ENCODE assay signal across 2 cellular contexts in genomic region chr3:23246651-23247050, GRCh38.
TF ChIP-seq lines count a peak whose summit lies in the region.

No MANE protein-coding gene starts in this region.

TF ChIP-seq in A549, 52 proteins besides CTCF, POLR2A, EP300 and RAD21:
- no peak for TF ChIP-seq REST (IDR thresholded peaks at IDR 0.05)
- TF ChIP-seq ZSCAN20 (CRISPR knock-in tag; IDR thresholded peaks at IDR 0.05), result no peak
- no peak for TF ChIP-seq CHD4 (IDR thresholded peaks at IDR 0.05; ENCODE audit: borderline replicate concordance)
- no peak for TF ChIP-seq RARB (CRISPR knock-in tag; IDR thresholded peaks at IDR 0.05)
- no peak for TF ChIP-seq EHMT2 (IDR thresholded peaks at IDR 0.05; ENCODE audit: low read depth)
- TF ChIP-seq PHF8 (IDR thresholded peaks at IDR 0.05; ENCODE audit: borderline replicate concordance, low read depth), result no peak
- TF ChIP-seq ZFP36 (IDR thresholded peaks at IDR 0.05; ENCODE audit: borderline replicate concordance, partially characterized antibody), result no peak
- no peak for TF ChIP-seq GATA3 (IDR thresholded peaks at IDR 0.05; ENCODE audit: borderline replicate concordance)
- no peak for TF ChIP-seq MAX (IDR thresholded peaks at IDR 0.05)
- TF ChIP-seq USF2 (IDR thresholded peaks at IDR 0.05), result no peak
- no peak for TF ChIP-seq ZNF302 (CRISPR knock-in tag; IDR thresholded peaks at IDR 0.05)
- TF ChIP-seq MYC (IDR thresholded peaks at IDR 0.05; ENCODE audit: borderline replicate concordance, low read length), result no peak
- no peak for TF ChIP-seq MAFK (IDR thresholded peaks at IDR 0.05; ENCODE audit: partially characterized antibody)
- no peak for TF ChIP-seq CHD2 (IDR thresholded peaks at IDR 0.05; ENCODE audit: low read length, partially characterized antibody)
- no peak for TF ChIP-seq RFX5 (IDR thresholded peaks at IDR 0.05)
- TF ChIP-seq RCOR1 (IDR thresholded peaks at IDR 0.05; ENCODE audit: low read depth, low read length), result no peak
- no peak for TF ChIP-seq ZC3H11A (IDR thresholded peaks at IDR 0.05)
- TF ChIP-seq CBX8 (IDR thresholded peaks at IDR 0.05), result no peak
- no peak for TF ChIP-seq FOSL2 (IDR thresholded peaks at IDR 0.05)
- TF ChIP-seq FOSL2 (CRISPR knock-in tag; IDR thresholded peaks at IDR 0.05), result no peak
TF ChIP-seq in A549: peak in this region for 0.

TF ChIP-seq in H1, 55 proteins besides CTCF, POLR2A, EP300 and RAD21 (continued from another document):
- no peak for TF ChIP-seq CHD7 (IDR thresholded peaks at IDR 0.05; ENCODE audit: insufficient replicate concordance, low read length)
- no peak for TF ChIP-seq TAF7 (optimal IDR thresholded peaks at IDR 0.05; ENCODE audit: borderline replicate concordance, low read depth, low read length)
- TF ChIP-seq HDAC2 (IDR thresholded peaks at IDR 0.05; ENCODE audit: borderline replicate concordance in 1 of 2, low read depth in 2 of 2, low read length in 2 of 2), result no peak
- TF ChIP-seq CREB1 (IDR thresholded peaks at IDR 0.05), result no peak
